Comparison of ENCODE assay signal across 11 cellular contexts in genomic region chr13:114044486-114044885, GRCh38.
DNase-seq lines count a peak whose midpoint lies in the region; ATAC-seq and TF ChIP-seq lines count a peak whose summit lies in the region.
"Had no signal": no experiment of that assay in that cellular context is flagged by ENCODE, and none has a peak within 500 bp of the region (broad histone marks: within the 10 kb centered on the region; RNA-seq: fewer than 3 reads in every experiment).

No MANE protein-coding gene starts in this region.

- POLR2A ChIA-PET in HEK293T (lab: Yijun Ruan, JAX) = no interaction called here

- peaks cover 5% of the 10 kb centered on the region for H3K27me3 Mint-ChIP-seq in dendritic cell treated with granulocyte-macrophage colony-stimulating factor and Interleukin-4, amounts not matched to agents 40 ng/mL and 50 ng/mL, for 4 days
- H3K27me3 Mint-ChIP-seq in osteocyte (ENCODE audit: unreplicated experiment) = no peaks in the 10 kb centered on the region

- H3K4me1 Mint-ChIP-seq in dendritic cell treated with granulocyte-macrophage colony-stimulating factor and Interleukin-4, amounts not matched to agents 40 ng/mL and 50 ng/mL, for 4 days (ENCODE audit: low read depth) = peaks cover 49% of the 10 kb centered on the region
- peaks cover 31% of the 10 kb centered on the region for H3K4me1 Mint-ChIP-seq in osteocyte (ENCODE audit: unreplicated experiment)

- CTCF ChIA-PET in HEK293T (lab: Yijun Ruan, JAX) = no interaction called here

- intact Hi-C loops in dendritic cell treated with granulocyte-macrophage colony-stimulating factor and Interleukin-4, amounts not matched to agents 40 ng/mL and 50 ng/mL, for 4 days (cut with micrococcal nuclease) = no loop called here

- no peaks in the 10 kb centered on the region for H3K9me3 Mint-ChIP-seq in dendritic cell treated with granulocyte-macrophage colony-stimulating factor and Interleukin-4, amounts not matched to agents 40 ng/mL and 50 ng/mL, for 4 days
- no peaks in the 10 kb centered on the region for H3K9me3 Mint-ChIP-seq in osteocyte (ENCODE audit: unreplicated experiment)

- no peak overlapping the region for H3K4me3 Mint-ChIP-seq in dendritic cell treated with granulocyte-macrophage colony-stimulating factor and Interleukin-4, amounts not matched to agents 40 ng/mL and 50 ng/mL, for 4 days
- H3K4me3 Mint-ChIP-seq in osteocyte (ENCODE audit: unreplicated experiment) = no peak overlapping the region

- ATAC-seq in GM21786 (IDR thresholded peaks at IDR 0.05; ENCODE audit: unreplicated experiment) = no peak

- peaks cover 63% of the 10 kb centered on the region for H3K36me3 Mint-ChIP-seq in dendritic cell treated with granulocyte-macrophage colony-stimulating factor and Interleukin-4, amounts not matched to agents 40 ng/mL and 50 ng/mL, for 4 days (ENCODE audit: low read depth)
- peaks cover 7% of the 10 kb centered on the region for H3K36me3 Mint-ChIP-seq in osteocyte (ENCODE audit: unreplicated experiment)

- no peak for TF ChIP-seq CTCF in osteocyte (IDR thresholded peaks at IDR 0.05)

- DNase-seq in Daoy (ENCODE audit: low read depth) (peak; percentile 45), NOMO-1 (lab: John Stamatoyannopoulos, UW; ENCODE audit: unreplicated experiment in 2 of 2) (peak; percentile 85 to 93), osteocyte (ENCODE audit: extremely low spot score, unreplicated experiment) (no peak), HEK293T (ENCODE audit: extremely low spot score) (no peak), NCI-H510A (lab: John Stamatoyannopoulos, UW) (no peak)
- DNase-seq: activated T-cell treated with anti-CD3 and anti-CD28 coated beads, Interleukin-2, amount 50 U/mL, for 1 hour; NCI-H187; SK-N-SH; stimulated activated CD4-positive, alpha-beta T cell treated with anti-CD3 and anti-CD28 coated beads, Interleukin-4, amount 100 ng/mL, for 1 hour had no signal

- peak overlapping the region; percentile 72 for H3K27ac Mint-ChIP-seq in dendritic cell treated with granulocyte-macrophage colony-stimulating factor and Interleukin-4, amounts not matched to agents 40 ng/mL and 50 ng/mL, for 4 days
- peak overlapping the region; percentile 74 for H3K27ac Mint-ChIP-seq in osteocyte (ENCODE audit: unreplicated experiment)

TF ChIP-seq in HEK293T, 16 proteins besides CTCF, POLR2A, EP300 and RAD21:
- TF ChIP-seq FOXM1 (IDR thresholded peaks at IDR 0.05; ENCODE audit: borderline replicate concordance) (no peak), BHLHE40 (IDR thresholded peaks at IDR 0.05; ENCODE audit: borderline replicate concordance) (no peak), ELF4 (IDR thresholded peaks at IDR 0.05) (no peak), SP1 (IDR thresholded peaks at IDR 0.05) (no peak), TARDBP (IDR thresholded peaks at IDR 0.05) (no peak), FOXA1 (IDR thresholded peaks at IDR 0.05) (no peak), ZNF384 (IDR thresholded peaks at IDR 0.05) (no peak), NFRKB (IDR thresholded peaks at IDR 0.05) (no peak)

Comparison
In these comparisons a context has a peak if more than half of its experiments do, and no peak if none do; other contexts are left out.
1. DNase-seq: peak in Daoy (single experiment) and NOMO-1 (2 of 2); none in osteocyte (single experiment), HEK293T (single experiment) and NCI-H510A (single experiment).